ENCODE assay signal across 23 cellular contexts in the genomic region with DNA sequence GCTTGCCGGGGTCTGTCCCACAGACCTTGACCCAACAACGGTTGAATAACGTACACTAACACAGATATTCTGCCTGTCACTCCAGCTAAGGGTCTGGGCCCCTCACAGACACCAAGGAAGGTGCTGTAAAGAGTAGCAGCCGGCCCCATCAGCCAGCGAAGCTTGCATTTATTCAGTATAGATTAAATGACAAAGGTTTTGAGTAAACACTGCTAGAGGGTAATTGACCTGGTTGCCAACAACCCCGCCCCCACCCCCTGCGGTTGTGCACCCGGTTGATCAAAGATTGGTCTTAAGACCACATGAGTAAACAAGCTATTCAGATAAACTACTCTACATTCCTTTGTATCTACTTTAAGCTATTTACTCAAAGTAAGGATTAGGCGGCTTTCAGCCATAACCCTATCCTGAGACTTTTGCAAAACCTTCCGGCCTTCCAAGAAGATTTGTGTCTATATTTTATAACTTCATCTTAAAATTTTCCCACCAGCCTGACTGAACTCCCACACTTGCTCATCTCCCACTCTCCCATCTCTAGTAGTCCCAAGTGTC.
"Had no signal": no experiment of that assay in that cellular context is flagged by ENCODE, and none has a peak within 500 bp of the region (broad histone marks: within the 10 kb centered on the region; RNA-seq: fewer than 3 reads in every experiment).

No MANE protein-coding gene starts in this region.

- H3K4me3 ChIP-seq: gastrocnemius medialis, transverse colon, vagina had no signal

- DNase-seq: activated CD4-positive, alpha-beta T cell treated with anti-CD3 and anti-CD28 coated beads for 4 hours; activated CD8-positive, alpha-beta T cell treated with anti-CD3 and anti-CD28 coated beads for 36 hours; activated gamma-delta T cell treated with Interleukin-2 at 50 U/mL for 16 hours; activated naive CD8-positive, alpha-beta T cell treated with anti-CD3 and anti-CD28 coated beads for 36 hours; activated T-cell treated with anti-CD3 and anti-CD28 coated beads, Interleukin-2, amount 50 U/mL, for 4 hours; anterior cingulate cortex; brain microvascular endothelial cell; effector memory CD4-positive, alpha-beta T cell; gastrocnemius medialis; kidney glomerular epithelial cell; left ventricle myocardium superior; natural killer cell; occipital lobe; right cardiac atrium; small intestine; stimulated activated CD4-positive, alpha-beta T cell treated with anti-CD3 and anti-CD28 coated beads, Interleukin-4, amount 100 ng/mL, for 4 hours; stimulated activated CD8-positive, alpha-beta memory T cell treated with anti-CD3 and anti-CD28 coated beads, Interleukin-4, amount 100 ng/mL, for 48 hours; stimulated activated naive CD4-positive, alpha-beta T cell treated with Interleukin-2 at 50 U/mL for 16 hours; substantia nigra; T-helper 17 cell; transverse colon had no signal

- H3K27me3 Mint-ChIP-seq: activated CD8-positive, alpha-beta T cell treated with anti-CD3 and anti-CD28 coated beads for 36 hours; memory B cell had no signal

- H3K27me3 ChIP-seq: brain microvascular endothelial cell, gastrocnemius medialis, transverse colon, vagina had no signal

- H3K9me3 Mint-ChIP-seq: activated CD8-positive, alpha-beta T cell treated with anti-CD3 and anti-CD28 coated beads for 36 hours; activated naive CD8-positive, alpha-beta T cell treated with anti-CD3 and anti-CD28 coated beads for 36 hours; activated T-cell treated with anti-CD3 and anti-CD28 coated beads, Interleukin-2, amount 50 U/mL, for 4 hours; natural killer cell had no signal

- H3K4me3 Mint-ChIP-seq: activated CD8-positive, alpha-beta T cell treated with anti-CD3 and anti-CD28 coated beads for 36 hours; activated naive CD8-positive, alpha-beta T cell treated with anti-CD3 and anti-CD28 coated beads for 36 hours; activated T-cell treated with anti-CD3 and anti-CD28 coated beads, Interleukin-2, amount 50 U/mL, for 4 hours; memory B cell; natural killer cell; T-helper 17 cell had no signal

- H3K36me3 ChIP-seq: brain microvascular endothelial cell, gastrocnemius medialis, transverse colon, vagina had no signal

- H3K27ac Mint-ChIP-seq: activated CD8-positive, alpha-beta T cell treated with anti-CD3 and anti-CD28 coated beads for 36 hours; activated naive CD8-positive, alpha-beta T cell treated with anti-CD3 and anti-CD28 coated beads for 36 hours; memory B cell; natural killer cell; T-helper 17 cell had no signal

- H3K36me3 Mint-ChIP-seq: activated naive CD8-positive, alpha-beta T cell treated with anti-CD3 and anti-CD28 coated beads for 36 hours; memory B cell; natural killer cell had no signal
